Comparison of ENCODE assay signal across 8 cellular contexts in genomic region chr1:27099904-27100796, GRCh38. TPM values are rescaled to one million over a fixed set of nuclear protein-coding genes. Genes with fewer than 3 reads are reported as not detected.
DNase-seq lines count a peak whose midpoint lies in the region; ATAC-seq and TF ChIP-seq lines count a peak whose summit lies in the region.

No MANE protein-coding gene starts in this region.

- no peaks in the 10 kb centered on the region for H3K79me2 ChIP-seq in SK-N-SH (ENCODE audit: insufficient read depth)

- H3K27ac ChIP-seq in SK-N-SH (ENCODE audit: low read depth in 2 of 2, low read length in 1 of 2): peak overlapping the region in 1 of 2 experiments; percentile 70; a peak in 2 of 4 replicates
- H3K27ac ChIP-seq in foreskin keratinocyte: peak overlapping the region; percentile 37
- peak overlapping the region; percentile 61 for H3K27ac ChIP-seq in rectal smooth muscle tissue (ENCODE audit: low read depth, low read length)

- ATAC-seq in foreskin keratinocyte (peak; percentile 44), HG03175 (IDR thresholded peaks at IDR 0.05; ENCODE audit: unreplicated experiment) (no peak)

- peaks cover 0 to 2% of the 10 kb centered on the region in 2 experiments for H3K36me3 ChIP-seq in SK-N-SH (replicated peaks in 1 of 2; ENCODE audit: control insufficient read depth in 1 of 2, insufficient read depth in 2 of 2, low read length in 1 of 2)
- H3K36me3 ChIP-seq in rectal smooth muscle tissue (ENCODE audit: control insufficient read depth, insufficient read depth, low read length): peaks cover 6% of the 10 kb centered on the region

- peaks cover 13% of the 10 kb centered on the region for H3K4me1 Mint-ChIP-seq in activated CD4-positive, alpha-beta T cell treated with anti-CD3 and anti-CD28 coated beads, Interleukin-2, amount 10 ng/mL, durations not matched to agents 7 days and 5 days

- CTCF ChIA-PET in SK-N-SH (lab: Yijun Ruan, JAX): interaction anchor here (0.9 to 23.4 kb wide), 22 partner anchors 9 to 508 kb away, joined by 3 to 1084 read pairs (median 4); partner anchors contain the start of gene SLC9A1
- CTCF ChIA-PET in activated CD4-positive, alpha-beta T cell treated with anti-CD3 and anti-CD28 coated beads, Interleukin-2, amount 10 ng/mL, durations not matched to agents 7 days and 5 days (lab: Charles Lee): interaction anchor here (0.5 to 12.5 kb wide), 9 partner anchors 12 to 893 kb away, joined by 3 to 166 read pairs (median 3); partner anchors contain the start of gene WDTC1

- no peak for TF ChIP-seq RAD21 in SK-N-SH (IDR thresholded peaks at IDR 0.05; ENCODE audit: low read length)

- peaks cover 15 to 19% of the 10 kb centered on the region in 2 experiments; a peak in 3 of 4 replicates for H3K4me1 ChIP-seq in SK-N-SH (ENCODE audit: control insufficient read depth in 1 of 2, insufficient read depth in 2 of 2, low read depth in 1 of 2, low read length in 1 of 2)
- peaks cover 16% of the 10 kb centered on the region for H3K4me1 ChIP-seq in foreskin keratinocyte
- H3K4me1 ChIP-seq in rectal smooth muscle tissue (ENCODE audit: control insufficient read depth, insufficient read depth, low read length): peaks cover 13% of the 10 kb centered on the region

- no peaks in the 10 kb centered on the region for H3K9me3 Mint-ChIP-seq in activated CD4-positive, alpha-beta T cell treated with anti-CD3 and anti-CD28 coated beads, Interleukin-2, amount 10 ng/mL, durations not matched to agents 7 days and 5 days

- H3K9ac ChIP-seq in SK-N-SH (peak overlapping the region; percentile 43; the same call in 1 of the 2 replicates), rectal smooth muscle tissue (ENCODE audit: low read length) (no peak overlapping the region)

- no peak overlapping the region for H3K4me3 Mint-ChIP-seq in activated CD4-positive, alpha-beta T cell treated with anti-CD3 and anti-CD28 coated beads, Interleukin-2, amount 10 ng/mL, durations not matched to agents 7 days and 5 days

- TF ChIP-seq EP300 in SK-N-SH (IDR thresholded peaks at IDR 0.05; ENCODE audit: borderline replicate concordance in 1 of 2, low read depth in 1 of 2, low read length in 1 of 2): no peak

- H3K4me3 ChIP-seq in SK-N-SH (ENCODE audit: low read depth in 2 of 2, low read length in 1 of 2) (no peak overlapping the region), rectal smooth muscle tissue (ENCODE audit: low read length) (peak overlapping the region; percentile 22)

- TF ChIP-seq CTCF in GM13976 (IDR thresholded peaks at IDR 0.05; ENCODE audit: borderline replicate concordance, control extremely low read depth, extremely low read depth, insufficient read depth, missing control alignments) (no peak), SK-N-SH (IDR thresholded peaks at IDR 0.05) (no peak), foreskin keratinocyte (conservative IDR thresholded peaks at IDR 0.05) (no peak)

- no peaks in the 10 kb centered on the region for H3K27me3 ChIP-seq in SK-N-SH (ENCODE audit: insufficient read depth)
- H3K27me3 ChIP-seq in foreskin keratinocyte: no peaks in the 10 kb centered on the region
- no peaks in the 10 kb centered on the region for H3K27me3 ChIP-seq in rectal smooth muscle tissue (ENCODE audit: control insufficient read depth, insufficient read depth, low read length)

- peak; percentile 54 for DNase-seq in GM13976 (ENCODE audit: low spot score)
- DNase-seq in SK-N-SH: peak; percentile 55
- no peak for DNase-seq in foreskin keratinocyte
- DNase-seq in activated CD4-positive, alpha-beta T cell treated with anti-CD3 and anti-CD28 coated beads, Interleukin-2, amount 10 ng/mL, durations not matched to agents 7 days and 5 days: no peak
- DNase-seq in activated effector memory CD4-positive, alpha-beta T cell treated with Interleukin-2 at 50 U/mL for 16 hours: no peak
- DNase-seq in stimulated activated CD4-positive, alpha-beta T cell treated with anti-CD3 and anti-CD28 coated beads, Interleukin-4, amount 100 ng/mL, for 24 hours: no peak

- no peaks in the 10 kb centered on the region for H4K20me1 ChIP-seq in SK-N-SH (ENCODE audit: insufficient read depth)

- no peak overlapping the region for H3K27ac Mint-ChIP-seq in activated CD4-positive, alpha-beta T cell treated with anti-CD3 and anti-CD28 coated beads, Interleukin-2, amount 10 ng/mL, durations not matched to agents 7 days and 5 days

- H3K27me3 Mint-ChIP-seq in activated CD4-positive, alpha-beta T cell treated with anti-CD3 and anti-CD28 coated beads, Interleukin-2, amount 10 ng/mL, durations not matched to agents 7 days and 5 days: no peaks in the 10 kb centered on the region

- POLR2A ChIA-PET in SK-N-SH (lab: Yijun Ruan, JAX): interaction anchor here (0.6 kb wide), 1 partner anchor 57 kb away, joined by 6 read pairs; no protein-coding TSS in a partner anchor
- POLR2A ChIA-PET in activated CD4-positive, alpha-beta T cell treated with anti-CD3 and anti-CD28 coated beads, Interleukin-2, amount 10 ng/mL, durations not matched to agents 7 days and 5 days (lab: Charles Lee): no interaction called here

- H3K4me2 ChIP-seq in SK-N-SH: peak overlapping the region; percentile 45; the same call in 1 of the 2 replicates

- H2AFZ ChIP-seq in SK-N-SH (ENCODE audit: low read depth): 0 out of 2 replicates have a peak overlapping the region, but pooled peaks have one; percentile 35

- H3K9me2 ChIP-seq in SK-N-SH: no peaks in the 10 kb centered on the region

- 86% methylated on average over 21 of the region's 34 CpGs for WGBS in SK-N-SH (ENCODE audit: low lambda C conversion rate)

- no peaks in the 10 kb centered on the region for H3K9me3 ChIP-seq in SK-N-SH

- no peaks in the 10 kb centered on the region for H3K36me3 Mint-ChIP-seq in activated CD4-positive, alpha-beta T cell treated with anti-CD3 and anti-CD28 coated beads, Interleukin-2, amount 10 ng/mL, durations not matched to agents 7 days and 5 days (ENCODE audit: low read depth)

- no peaks in the 10 kb centered on the region for H3F3A ChIP-seq in SK-N-SH (replicated peaks; ENCODE audit: insufficient read depth)

- in situ Hi-C loops in GM13976 (cut with MboI; ENCODE audit: low sequenced_read_pairs, unreplicated experiment): loop anchor here (5.0 to 10.0 kb wide), 3 partner anchors 53 to 182 kb away; no protein-coding TSS in a partner anchor

TF ChIP-seq in SK-N-SH, 30 proteins besides CTCF, POLR2A, EP300 and RAD21:
- TF ChIP-seq NFIC (IDR thresholded peaks at IDR 0.05; ENCODE audit: borderline replicate concordance) (no peak), NRF1 (IDR thresholded peaks at IDR 0.05; ENCODE audit: low read depth, low read length) (no peak), TCF12 (IDR thresholded peaks at IDR 0.05) (no peak), MAX (IDR thresholded peaks at IDR 0.05; ENCODE audit: low read depth) (no peak), JUND (IDR thresholded peaks at IDR 0.05) (no peak), USF1 (IDR thresholded peaks at IDR 0.05; ENCODE audit: borderline replicate concordance, low read depth) (no peak), FOXM1 (IDR thresholded peaks at IDR 0.05; ENCODE audit: low read depth) (no peak), RFX5 (IDR thresholded peaks at IDR 0.05; ENCODE audit: low read length) (no peak), RCOR1 (IDR thresholded peaks at IDR 0.05; ENCODE audit: low read length) (no peak), YY1 (IDR thresholded peaks at IDR 0.05; ENCODE audit: low read depth) (no peak), FOXJ3 (CRISPR knock-in tag; IDR thresholded peaks at IDR 0.05) (no peak)
- TF ChIP-seq, protein P1, sequence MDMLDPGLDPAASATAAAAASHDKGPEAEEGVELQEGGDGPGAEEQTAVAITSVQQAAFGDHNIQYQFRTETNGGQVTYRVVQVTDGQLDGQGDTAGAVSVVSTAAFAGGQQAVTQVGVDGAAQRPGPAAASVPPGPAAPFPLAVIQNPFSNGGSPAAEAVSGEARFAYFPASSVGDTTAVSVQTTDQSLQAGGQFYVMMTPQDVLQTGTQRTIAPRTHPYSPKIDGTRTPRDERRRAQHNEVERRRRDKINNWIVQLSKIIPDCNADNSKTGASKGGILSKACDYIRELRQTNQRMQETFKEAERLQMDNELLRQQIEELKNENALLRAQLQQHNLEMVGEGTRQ (IDR thresholded peaks at IDR 0.05; ENCODE audit: borderline replicate concordance, low read depth, low read length): no peak
- TF ChIP-seq, protein P2, sequence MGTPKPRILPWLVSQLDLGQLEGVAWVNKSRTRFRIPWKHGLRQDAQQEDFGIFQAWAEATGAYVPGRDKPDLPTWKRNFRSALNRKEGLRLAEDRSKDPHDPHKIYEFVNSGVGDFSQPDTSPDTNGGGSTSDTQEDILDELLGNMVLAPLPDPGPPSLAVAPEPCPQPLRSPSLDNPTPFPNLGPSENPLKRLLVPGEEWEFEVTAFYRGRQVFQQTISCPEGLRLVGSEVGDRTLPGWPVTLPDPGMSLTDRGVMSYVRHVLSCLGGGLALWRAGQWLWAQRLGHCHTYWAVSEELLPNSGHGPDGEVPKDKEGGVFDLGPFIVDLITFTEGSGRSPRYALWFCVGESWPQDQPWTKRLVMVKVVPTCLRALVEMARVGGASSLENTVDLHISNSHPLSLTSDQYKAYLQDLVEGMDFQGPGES (IDR thresholded peaks at IDR 0.05; ENCODE audit: low read depth, low read length): no peak

RNA-seq across cellular contexts. Expression of gene SLC9A1, which starts 54.8 kb away (rescaled TPM):
- polyA plus RNA-seq in SK-N-SH (2012; rRNA removed) (5.6 and 11.4 TPM in 2 replicates), foreskin keratinocyte (40.2 and 44.5 TPM in 2 replicates)
- polyA plus RNA-seq in SK-N-SH (2012; cell fraction: cytosol; rRNA removed): 7.0 and 9.2 TPM in 2 replicates
- 10.7 and 14.3 TPM in 2 replicates for polyA plus RNA-seq in SK-N-SH (2012; cell fraction: nucleus; rRNA removed)
- total RNA-seq in foreskin keratinocyte: 25.0 and 29.8 TPM in 2 replicates
- total RNA-seq in activated CD4-positive, alpha-beta T cell treated with anti-CD3 and anti-CD28 coated beads, Interleukin-2, amount 10 ng/mL, durations not matched to agents 7 days and 5 days: 10 to 100 TPM; 24.8 to 32.4 TPM

Comparison
In these comparisons a context has a peak if more than half of its experiments do, and no peak if none do; other contexts are left out.
1. DNase-seq: peak in GM13976 (single experiment) and SK-N-SH (single experiment); none in foreskin keratinocyte (0 of 2), activated CD4-positive, alpha-beta T cell treated with anti-CD3 and anti-CD28 coated beads, Interleukin-2, amount 10 ng/mL, durations not matched to agents 7 days and 5 days (single experiment), activated effector memory CD4-positive, alpha-beta T cell treated with Interleukin-2 at 50 U/mL for 16 hours (single experiment) and stimulated activated CD4-positive, alpha-beta T cell treated with anti-CD3 and anti-CD28 coated beads, Interleukin-4, amount 100 ng/mL, for 24 hours (single experiment).